In the genomic region with DNA sequence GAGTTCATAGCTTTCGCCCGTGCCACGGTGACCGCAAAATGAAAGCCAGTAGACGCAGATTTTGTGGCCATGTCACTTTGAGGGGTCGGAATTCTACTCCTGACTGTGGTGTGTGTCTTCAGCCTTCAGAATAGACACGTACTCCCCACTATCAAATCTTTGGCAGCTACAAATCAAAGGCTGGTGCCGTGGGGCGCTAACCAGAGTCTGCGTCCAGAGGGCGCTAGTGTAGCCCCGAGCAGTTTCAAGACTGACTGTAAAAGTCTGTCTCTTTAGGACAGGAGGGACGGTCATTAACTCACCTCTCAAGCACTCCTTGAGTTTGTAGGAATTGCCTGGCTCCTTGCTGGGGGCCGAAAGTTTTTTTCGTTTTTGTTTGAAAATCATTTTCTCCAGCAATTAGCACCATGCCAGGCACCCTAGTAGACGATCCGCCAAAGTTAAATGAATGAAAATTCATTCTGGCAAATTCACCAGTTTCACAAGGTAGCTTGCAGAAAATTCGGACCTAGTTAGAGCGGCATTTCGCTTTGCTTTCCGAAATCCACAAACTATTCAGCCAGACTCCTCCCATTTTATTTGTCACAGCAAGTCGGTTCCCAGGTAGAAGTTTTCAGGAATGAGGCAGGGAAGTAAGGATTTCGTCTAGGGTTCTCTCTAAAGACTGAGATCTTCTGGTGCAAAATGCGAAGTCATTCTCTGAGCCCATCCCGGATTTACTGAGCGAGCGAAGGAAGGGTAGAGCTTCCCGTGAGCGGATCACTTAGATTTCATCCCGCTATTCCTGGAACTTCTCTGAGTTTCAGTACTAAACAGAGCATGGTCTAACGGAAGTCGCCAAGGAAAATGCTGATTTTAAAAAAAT, we compare ENCODE assay signal across 9 cellular contexts. TPM values are rescaled to one million over a fixed set of nuclear protein-coding genes. Genes with fewer than 3 reads are reported as not detected.
DNase-seq lines count a peak whose midpoint lies in the region; ATAC-seq and TF ChIP-seq lines count a peak whose summit lies in the region.
"Had no signal": no experiment of that assay in that cellular context is flagged by ENCODE, and none has a peak within 500 bp of the region (broad histone marks: within the 10 kb centered on the region; RNA-seq: fewer than 3 reads in every experiment).

No MANE protein-coding gene starts in this region.

- no peak for TF ChIP-seq EP300 in suprapubic skin (IDR thresholded peaks at IDR 0.05)

- no peaks in the 10 kb centered on the region for H3K36me3 Mint-ChIP-seq in endodermal cell (ENCODE audit: low read depth)
- no peaks in the 10 kb centered on the region for H3K36me3 Mint-ChIP-seq in naive thymus-derived CD4-positive, alpha-beta T cell

- DNase-seq in NCI-H510A treated with DMSO at 0.1 percent for 48 hours (lab: John Stamatoyannopoulos, UW) (peak; percentile 17), NCI-H510A (lab: John Stamatoyannopoulos, UW) (no peak), LHCN-M2 (ENCODE audit: low read depth) (peak; percentile 26), endodermal cell (peak; percentile 94), suprapubic skin (ENCODE audit: low spot score in 2 of 2) (no peak), T1000 (lab: John Stamatoyannopoulos, UW) (no peak)
- DNase-seq in activated CD4-positive, alpha-beta T cell treated with anti-CD3 and anti-CD28 coated beads, Interleukin-2, amount 50 U/mL, for 48 hours: peak; percentile 70 to 79
- peak; percentile 22 to 51 (median 47) for DNase-seq in naive thymus-derived CD4-positive, alpha-beta T cell

- peak; percentile 92 for TF ChIP-seq CTCF in endodermal cell (conservative IDR thresholded peaks at IDR 0.05)
- TF ChIP-seq CTCF in suprapubic skin (IDR thresholded peaks at IDR 0.05): peak in 1 of 2 donors; percentile 34

- peaks cover 31% of the 10 kb centered on the region for H3K4me1 Mint-ChIP-seq in endodermal cell
- H3K4me1 Mint-ChIP-seq in naive thymus-derived CD4-positive, alpha-beta T cell: peaks cover 20 to 38% (median 32%) of the 10 kb centered on the region in 7 donors

- H3K27me3 Mint-ChIP-seq in endodermal cell (ENCODE audit: insufficient read depth): peaks cover 79% of the 10 kb centered on the region
- H3K27me3 Mint-ChIP-seq in naive thymus-derived CD4-positive, alpha-beta T cell: peaks cover 63 to 89% (median 77%) of the 10 kb centered on the region in 5 donors

- no peak for TF ChIP-seq POLR2A in suprapubic skin (IDR thresholded peaks at IDR 0.05)

- H3K4me3 ChIP-seq in endodermal cell (ENCODE audit: low read length): peak overlapping the region; percentile 73
- peak overlapping the region; percentile 47 for H3K4me3 ChIP-seq in naive thymus-derived CD4-positive, alpha-beta T cell (ENCODE audit: low read length)
- peak overlapping the region; percentile 35 for H3K4me3 ChIP-seq in suprapubic skin

- ATAC-seq in naive thymus-derived CD4-positive, alpha-beta T cell: peak; percentile 80

- CTCF ChIA-PET in naive thymus-derived CD4-positive, alpha-beta T cell (lab: Charles Lee): interaction anchor here (0.6 to 2.0 kb wide), 5 partner anchors 56 to 102 kb away, joined by 3 to 12 read pairs (median 5); no protein-coding TSS in a partner anchor

- H3K4me3 Mint-ChIP-seq in endodermal cell: peak overlapping the region; percentile 51
- H3K4me3 Mint-ChIP-seq in naive thymus-derived CD4-positive, alpha-beta T cell: peak overlapping the region; percentile 76 to 92 (median 83)

- POLR2A ChIA-PET in naive thymus-derived CD4-positive, alpha-beta T cell (lab: Charles Lee): no interaction called here

- H3K27me3 ChIP-seq in endodermal cell (ENCODE audit: control insufficient read depth, insufficient read depth, low read length, poor library complexity, severe bottlenecking) (peaks cover 82% of the 10 kb centered on the region), suprapubic skin (peaks cover 65% of the 10 kb centered on the region)
- H3K27me3 ChIP-seq in naive thymus-derived CD4-positive, alpha-beta T cell (ENCODE audit: control insufficient read depth in 2 of 2, insufficient read depth in 2 of 2, low read length in 2 of 2): peaks cover 10 to 25% of the 10 kb centered on the region in 2 donors

- 0 to 3% methylated on average over 16 to 32 of the region's 32 CpGs for WGBS in endodermal cell (ENCODE audit: insufficient coverage in 1 of 2, insufficient read length in 1 of 2), 2 experiments
- 8% methylated on average over 32 of the region's 32 CpGs for WGBS in suprapubic skin

- H3K9ac ChIP-seq in endodermal cell (ENCODE audit: extremely low read depth, low read length, poor library complexity, severe bottlenecking): no peak overlapping the region
- H3K9ac ChIP-seq: BLaER1 had no signal

- H3K27ac Mint-ChIP-seq in endodermal cell: peak overlapping the region; percentile 41
- no peak overlapping the region for H3K27ac Mint-ChIP-seq in naive thymus-derived CD4-positive, alpha-beta T cell

- H3K9me3 ChIP-seq in endodermal cell (ENCODE audit: control insufficient read depth, low read length): no peaks in the 10 kb centered on the region
- no peaks in the 10 kb centered on the region for H3K9me3 ChIP-seq in naive thymus-derived CD4-positive, alpha-beta T cell (ENCODE audit: control insufficient read depth in 2 of 3, low read length in 3 of 3)
- H3K9me3 ChIP-seq in suprapubic skin: no peaks in the 10 kb centered on the region

- H3K36me3 ChIP-seq in endodermal cell (ENCODE audit: control insufficient read depth, insufficient read depth, low read length): no peaks in the 10 kb centered on the region
- no peaks in the 10 kb centered on the region for H3K36me3 ChIP-seq in naive thymus-derived CD4-positive, alpha-beta T cell (ENCODE audit: control insufficient read depth in 2 of 3, insufficient read depth in 3 of 3, low read length in 3 of 3)
- no peaks in the 10 kb centered on the region for H3K36me3 ChIP-seq in suprapubic skin
- H3K36me3 ChIP-seq: BLaER1 had no signal

- intact Hi-C loops in naive thymus-derived CD4-positive, alpha-beta T cell (cut with micrococcal nuclease): loop anchor here (1.0 to 5.0 kb wide), 5 partner anchors 32 to 232 kb away; no protein-coding TSS in a partner anchor

- H3K4me1 ChIP-seq in endodermal cell (ENCODE audit: control insufficient read depth, insufficient read depth, low read length) (no peaks in the 10 kb centered on the region), suprapubic skin (peaks cover 38% of the 10 kb centered on the region)
- H3K4me1 ChIP-seq in naive thymus-derived CD4-positive, alpha-beta T cell (ENCODE audit: control insufficient read depth in 2 of 2, insufficient read depth in 2 of 2, low read length in 2 of 2): peaks cover 11 to 16% of the 10 kb centered on the region in 2 donors

- H3K27ac ChIP-seq in endodermal cell (ENCODE audit: low read depth, low read length) (no peak overlapping the region), suprapubic skin (no peak overlapping the region)
- H3K27ac ChIP-seq in naive thymus-derived CD4-positive, alpha-beta T cell (ENCODE audit: low read depth, low read length): no peak overlapping the region
- H3K27ac ChIP-seq: BLaER1 had no signal

- H3K9me3 Mint-ChIP-seq in endodermal cell: no peaks in the 10 kb centered on the region
- no peaks in the 10 kb centered on the region for H3K9me3 Mint-ChIP-seq in naive thymus-derived CD4-positive, alpha-beta T cell

RNA-seq across cellular contexts. Expression of a gene that starts 2.8 kb away (rescaled TPM):
- total RNA-seq in LHCN-M2 (2014; rRNA removed) (not detected in 2 replicates), endodermal cell (not detected), suprapubic skin (not detected)
- polyA plus RNA-seq in LHCN-M2 (2012): not detected
- not detected for polyA plus RNA-seq in endodermal cell (2013, experiment 1 of 2)
- polyA plus RNA-seq in endodermal cell (2013, experiment 2 of 2): 0.54 TPM
- not detected for total RNA-seq in naive thymus-derived CD4-positive, alpha-beta T cell
- not detected for polyA plus RNA-seq in naive thymus-derived CD4-positive, alpha-beta T cell

Comparison
In these comparisons a context has a peak if more than half of its experiments do, and no peak if none do; other contexts are left out.
1. DNase-seq: peak in NCI-H510A treated with DMSO at 0.1 percent for 48 hours (single experiment), LHCN-M2 (single experiment), activated CD4-positive, alpha-beta T cell treated with anti-CD3 and anti-CD28 coated beads, Interleukin-2, amount 50 U/mL, for 48 hours (2 of 2), endodermal cell (single experiment) and naive thymus-derived CD4-positive, alpha-beta T cell (9 of 9); none in NCI-H510A (single experiment), suprapubic skin (0 of 2) and T1000 (single experiment).
2. Peak in every context shown above with its lines, with median percentiles within 50 percentile points of each other: H3K4me3 ChIP-seq.